Comparison of ENCODE assay signal across 24 cellular contexts in the genomic region with DNA sequence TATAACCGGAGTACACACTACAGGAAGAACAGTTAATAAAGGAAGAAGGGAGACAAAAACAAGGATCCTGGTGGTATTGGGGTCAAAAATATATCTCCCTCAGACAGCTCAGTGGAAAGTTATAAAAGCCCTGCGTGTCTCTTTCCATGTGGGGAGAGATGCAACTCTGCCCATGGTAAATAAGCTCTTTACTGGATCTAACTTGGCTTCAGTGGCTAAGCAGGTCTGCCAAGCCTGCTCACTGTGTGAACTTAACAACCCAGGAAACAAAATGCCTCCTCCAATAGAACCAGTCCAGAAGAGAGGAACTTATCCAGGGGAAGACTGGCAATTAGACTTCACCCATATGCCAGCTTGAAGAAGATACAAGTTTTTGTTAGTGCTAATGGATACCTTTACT. TPM values are rescaled to one million over a fixed set of nuclear protein-coding genes. Genes with fewer than 3 reads are reported as not detected.
DNase-seq lines count a peak whose midpoint lies in the region; ATAC-seq and TF ChIP-seq lines count a peak whose summit lies in the region.
"Had no signal": no experiment of that assay in that cellular context is flagged by ENCODE, and none has a peak within 500 bp of the region (broad histone marks: within the 10 kb centered on the region; RNA-seq: fewer than 3 reads in every experiment).

No MANE protein-coding gene starts in this region.

- no peaks in the 10 kb centered on the region for H3K36me3 ChIP-seq in prostate gland
- H3K36me3 ChIP-seq: BE2C, BLaER1 had no signal

- H3K4me3 ChIP-seq in LNCaP clone FGC (ENCODE audit: low read depth, low read length) (no peak overlapping the region), epithelial cell of esophagus (ENCODE audit: low read length) (no peak overlapping the region), prostate gland (no peak overlapping the region)
- H3K4me3 ChIP-seq: BLaER1, GM12878 had no signal

- intact Hi-C loops in left colon (cut with DNase I, micrococcal nuclease) (no loop called here), prostate gland (cut with DNase I) (no loop called here)

- H3K27me3 ChIP-seq in prostate gland (replicated peaks; ENCODE audit: insufficient read depth): no peaks in the 10 kb centered on the region
- H3K27me3 ChIP-seq: BE2C had no signal

- no peaks in the 10 kb centered on the region for H3K4me1 ChIP-seq in prostate gland (replicated peaks)
- H3K4me1 ChIP-seq: BE2C, BLaER1 had no signal

- TF ChIP-seq CTCF in LNCaP clone FGC (IDR thresholded peaks at IDR 0.05; ENCODE audit: control insufficient read depth, extremely low read depth, insufficient read depth) (no peak), epithelial cell of esophagus (IDR thresholded peaks at IDR 0.05; ENCODE audit: insufficient read depth, low read depth, low read length, missing control alignments) (no peak), prostate gland (IDR thresholded peaks at IDR 0.05) (no peak)

- peak; percentile 23 for DNase-seq in LNCaP clone FGC (ENCODE audit: low read depth)
- DNase-seq in epithelial cell of esophagus (ENCODE audit: low read depth): peak; percentile 25
- no peak for DNase-seq in left colon
- peak; percentile 5 for DNase-seq in prostate gland (ENCODE audit: low spot score)
- DNase-seq in NCI-H1694 treated with DMSO at 0.1 percent for 48 hours (lab: John Stamatoyannopoulos, UW): no peak
- DNase-seq in ecto neural progenitor cell (ENCODE audit: low spot score): no peak
- DNase-seq: 8988T; ACHN; C1 segment of cervical spinal cord; CD4-positive, alpha-beta memory T cell; CD4-positive, CD25-positive, alpha-beta regulatory T cell; CD8-positive, alpha-beta memory T cell; COR-L47; DMS 273 treated with DMSO at 0.1 percent for 48 hours; DMS153; DMS53; DMS79; DND-41; GDM1 had no signal

- no peak for TF ChIP-seq POLR2A in prostate gland (IDR thresholded peaks at IDR 0.05)

- no peaks in the 10 kb centered on the region for H3K9me3 ChIP-seq in prostate gland
- H3K9me3 ChIP-seq: BE2C, BLaER1 had no signal

- ATAC-seq in left colon (peak; percentile 35), GM21786 (IDR thresholded peaks at IDR 0.05; ENCODE audit: unreplicated experiment) (no peak), GM19467 (IDR thresholded peaks at IDR 0.05; ENCODE audit: unreplicated experiment) (no peak)
- ATAC-seq: GM12878 had no signal

- 60% methylated on average over 2 of the region's 2 CpGs for WGBS in prostate gland

- H3K27ac ChIP-seq in prostate gland: no peak overlapping the region
- H3K27ac ChIP-seq: BLaER1 had no signal

RNA-seq across cellular contexts. Expression of a gene that starts 17.0 kb away (rescaled TPM):
- 1 to 10 TPM; 2.7 to 2.9 TPM for total RNA-seq in left colon
- 10 to 100 TPM in 1 of 2 donors, 1 to 10 TPM in 1; 4.1 to 19.0 TPM for total RNA-seq in prostate gland

RNA-seq across cellular contexts. Expression of a gene that starts 54.0 kb away (rescaled TPM):
- 1 to 10 TPM; 6.3 to 7.8 TPM for total RNA-seq in left colon
- 10 to 100 TPM; 11.2 to 18.6 TPM for total RNA-seq in prostate gland

Comparison
In these comparisons a context has a peak if more than half of its experiments do, and no peak if none do; other contexts are left out.
1. DNase-seq: peak in LNCaP clone FGC (single experiment), epithelial cell of esophagus (single experiment) and prostate gland (single experiment); none in left colon (0 of 2), NCI-H1694 treated with DMSO at 0.1 percent for 48 hours (single experiment) and ecto neural progenitor cell (single experiment).